ENCODE assay signal across 18 cellular contexts in the genomic region with DNA sequence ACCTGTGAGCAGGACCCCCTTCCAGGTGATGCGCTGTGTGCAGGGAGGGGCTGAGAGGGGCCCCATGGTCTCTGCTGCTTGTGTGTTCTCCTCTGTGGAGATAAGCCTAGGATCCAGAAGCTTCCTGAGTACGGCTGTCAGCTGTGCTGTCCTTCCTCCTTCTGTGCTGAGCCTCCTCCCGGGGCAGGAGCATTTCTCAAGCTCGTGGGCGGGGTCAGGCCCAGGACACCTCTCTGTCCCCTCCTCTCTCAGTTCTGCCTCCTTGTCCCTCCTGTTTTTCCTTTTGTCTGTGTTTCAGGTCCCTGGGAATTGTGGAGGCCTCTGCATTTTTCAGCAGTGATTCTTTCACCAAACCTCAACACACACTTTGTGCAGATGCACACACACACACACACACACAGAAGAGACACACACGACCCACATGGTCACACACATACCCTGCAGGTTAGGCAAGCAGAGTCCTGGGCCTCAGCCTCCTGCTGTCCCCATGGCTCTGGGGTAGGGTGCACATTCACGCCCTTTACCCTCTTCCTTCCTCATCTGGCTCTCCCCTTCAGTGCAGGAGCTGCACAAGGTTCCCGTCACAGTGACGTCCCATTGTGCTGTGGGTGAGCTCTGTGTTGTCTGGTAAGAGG. TPM values are rescaled to one million over a fixed set of nuclear protein-coding genes. Genes with fewer than 3 reads are reported as not detected.
"Had no signal": no experiment of that assay in that cellular context is flagged by ENCODE, and none has a peak within 500 bp of the region (broad histone marks: within the 10 kb centered on the region; RNA-seq: fewer than 3 reads in every experiment).

A gene (minus strand): TSS at position 168 of the 635 bp plus-strand sequence. CDS start 102 bp downstream, at position 66.

RNA-seq across cellular contexts. Expression of the gene that starts here (rescaled TPM):
- total RNA-seq: activated CD4-positive, alpha-beta memory T cell treated with anti-CD3 and anti-CD28 coated beads for 36 hours; activated CD4-positive, alpha-beta T cell treated with anti-CD3 and anti-CD28 coated beads, Interleukin-2, amount 10 ng/mL, durations not matched to agents 24 days and 14 days; activated CD8-positive, alpha-beta memory T cell treated with anti-CD3 and anti-CD28 coated beads for 36 hours; activated naive CD8-positive, alpha-beta T cell treated with anti-CD3 and anti-CD28 coated beads, Interleukin-2, amount 10 ng/mL, durations not matched to agents 7 days and 5 days; ascending aorta; cardiac septum; chondrocyte; endodermal cell; gastrocnemius medialis; left ventricle myocardium inferior; lung; mesothelial cell of epicardium; psoas muscle; right atrium auricular region; spleen; upper lobe of right lung had no signal
- polyA plus RNA-seq: lung; naive thymus-derived CD4-positive, alpha-beta T cell; neural cell; psoas muscle; spleen had no signal
